ENCODE assay signal across 2 cellular contexts in genomic region chr6:100463685-100464161, GRCh38.
TF ChIP-seq lines count a peak whose summit lies in the region.

No MANE protein-coding gene starts in this region.

TF ChIP-seq in HEK293, 187 proteins besides CTCF, POLR2A, EP300 and RAD21 (continues in another document):
- TF ChIP-seq YY2 (tag by site-specific recombination; IDR thresholded peaks at IDR 0.05) (no peak), ZNF335 (tag by site-specific recombination; conservative IDR thresholded peaks at IDR 0.05) (peak; percentile 37), FEZF1 (tag by site-specific recombination; IDR thresholded peaks at IDR 0.05) (peak; percentile 36; the same call in 1 of the 2 replicates), GLIS1 (tag by site-specific recombination; IDR thresholded peaks at IDR 0.05) (no peak), ZBTB8A (tag by site-specific recombination; IDR thresholded peaks at IDR 0.05) (no peak), ZNF174 (tag by site-specific recombination; IDR thresholded peaks at IDR 0.05) (no peak), PATZ1 (tag by site-specific recombination; IDR thresholded peaks at IDR 0.05) (no peak), ZNF221 (tag by site-specific recombination; IDR thresholded peaks at IDR 0.05; ENCODE audit: borderline replicate concordance) (no peak), ZXDB (tag by site-specific recombination; IDR thresholded peaks at IDR 0.05) (no peak), ZNF391 (tag by site-specific recombination; IDR thresholded peaks at IDR 0.05; ENCODE audit: borderline replicate concordance, low read depth) (no peak), ZNF776 (tag by site-specific recombination; IDR thresholded peaks at IDR 0.05; ENCODE audit: borderline replicate concordance) (no peak), ZNF596 (tag by site-specific recombination; IDR thresholded peaks at IDR 0.05) (no peak), ZNF785 (tag by site-specific recombination; IDR thresholded peaks at IDR 0.05) (no peak), ZNF157 (tag by site-specific recombination; IDR thresholded peaks at IDR 0.05) (no peak), ZBTB20 (tag by site-specific recombination; IDR thresholded peaks at IDR 0.05) (peak; percentile 71; the same call in 1 of the 2 replicates), ZNF311 (tag by site-specific recombination; IDR thresholded peaks at IDR 0.05; ENCODE audit: borderline replicate concordance) (no peak), ZNF658 (tag by site-specific recombination; IDR thresholded peaks at IDR 0.05) (no peak)
- TF ChIP-seq, protein P1, sequence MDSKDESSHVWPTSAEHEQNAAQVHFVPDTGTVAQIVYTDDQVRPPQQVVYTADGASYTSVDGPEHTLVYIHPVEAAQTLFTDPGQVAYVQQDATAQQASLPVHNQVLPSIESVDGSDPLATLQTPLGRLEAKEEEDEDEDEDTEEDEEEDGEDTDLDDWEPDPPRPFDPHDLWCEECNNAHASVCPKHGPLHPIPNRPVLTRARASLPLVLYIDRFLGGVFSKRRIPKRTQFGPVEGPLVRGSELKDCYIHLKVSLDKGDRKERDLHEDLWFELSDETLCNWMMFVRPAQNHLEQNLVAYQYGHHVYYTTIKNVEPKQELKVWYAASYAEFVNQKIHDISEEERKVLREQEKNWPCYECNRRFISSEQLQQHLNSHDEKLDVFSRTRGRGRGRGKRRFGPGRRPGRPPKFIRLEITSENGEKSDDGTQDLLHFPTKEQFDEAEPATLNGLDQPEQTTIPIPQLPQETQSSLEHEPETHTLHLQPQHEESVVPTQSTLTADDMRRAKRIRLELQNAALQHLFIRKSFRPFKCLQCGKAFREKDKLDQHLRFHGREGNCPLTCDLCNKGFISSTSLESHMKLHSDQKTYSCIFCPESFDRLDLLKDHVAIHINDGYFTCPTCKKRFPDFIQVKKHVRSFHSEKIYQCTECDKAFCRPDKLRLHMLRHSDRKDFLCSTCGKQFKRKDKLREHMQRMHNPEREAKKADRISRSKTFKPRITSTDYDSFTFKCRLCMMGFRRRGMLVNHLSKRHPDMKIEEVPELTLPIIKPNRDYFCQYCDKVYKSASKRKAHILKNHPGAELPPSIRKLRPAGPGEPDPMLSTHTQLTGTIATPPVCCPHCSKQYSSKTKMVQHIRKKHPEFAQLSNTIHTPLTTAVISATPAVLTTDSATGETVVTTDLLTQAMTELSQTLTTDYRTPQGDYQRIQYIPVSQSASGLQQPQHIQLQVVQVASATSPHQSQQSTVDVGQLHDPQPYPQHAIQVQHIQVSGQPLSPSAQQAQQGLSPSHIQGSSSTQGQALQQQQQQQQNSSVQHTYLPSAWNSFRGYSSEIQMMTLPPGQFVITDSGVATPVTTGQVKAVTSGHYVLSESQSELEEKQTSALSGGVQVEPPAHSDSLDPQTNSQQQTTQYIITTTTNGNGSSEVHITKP (tag by site-specific recombination; IDR thresholded peaks at IDR 0.05): no peak
- TF ChIP-seq, protein P2, sequence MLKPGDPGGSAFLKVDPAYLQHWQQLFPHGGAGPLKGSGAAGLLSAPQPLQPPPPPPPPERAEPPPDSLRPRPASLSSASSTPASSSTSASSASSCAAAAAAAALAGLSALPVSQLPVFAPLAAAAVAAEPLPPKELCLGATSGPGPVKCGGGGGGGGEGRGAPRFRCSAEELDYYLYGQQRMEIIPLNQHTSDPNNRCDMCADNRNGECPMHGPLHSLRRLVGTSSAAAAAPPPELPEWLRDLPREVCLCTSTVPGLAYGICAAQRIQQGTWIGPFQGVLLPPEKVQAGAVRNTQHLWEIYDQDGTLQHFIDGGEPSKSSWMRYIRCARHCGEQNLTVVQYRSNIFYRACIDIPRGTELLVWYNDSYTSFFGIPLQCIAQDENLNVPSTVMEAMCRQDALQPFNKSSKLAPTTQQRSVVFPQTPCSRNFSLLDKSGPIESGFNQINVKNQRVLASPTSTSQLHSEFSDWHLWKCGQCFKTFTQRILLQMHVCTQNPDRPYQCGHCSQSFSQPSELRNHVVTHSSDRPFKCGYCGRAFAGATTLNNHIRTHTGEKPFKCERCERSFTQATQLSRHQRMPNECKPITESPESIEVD (tag by site-specific recombination; IDR thresholded peaks at IDR 0.05): no peak
- TF ChIP-seq, protein P3, sequence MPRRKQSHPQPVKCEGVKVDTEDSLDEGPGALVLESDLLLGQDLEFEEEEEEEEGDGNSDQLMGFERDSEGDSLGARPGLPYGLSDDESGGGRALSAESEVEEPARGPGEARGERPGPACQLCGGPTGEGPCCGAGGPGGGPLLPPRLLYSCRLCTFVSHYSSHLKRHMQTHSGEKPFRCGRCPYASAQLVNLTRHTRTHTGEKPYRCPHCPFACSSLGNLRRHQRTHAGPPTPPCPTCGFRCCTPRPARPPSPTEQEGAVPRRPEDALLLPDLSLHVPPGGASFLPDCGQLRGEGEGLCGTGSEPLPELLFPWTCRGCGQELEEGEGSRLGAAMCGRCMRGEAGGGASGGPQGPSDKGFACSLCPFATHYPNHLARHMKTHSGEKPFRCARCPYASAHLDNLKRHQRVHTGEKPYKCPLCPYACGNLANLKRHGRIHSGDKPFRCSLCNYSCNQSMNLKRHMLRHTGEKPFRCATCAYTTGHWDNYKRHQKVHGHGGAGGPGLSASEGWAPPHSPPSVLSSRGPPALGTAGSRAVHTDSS (tag by site-specific recombination; IDR thresholded peaks at IDR 0.05): peak; percentile 7; the same call in 1 of the 2 replicates

TF ChIP-seq in endothelial cell of umbilical vein, 7 proteins besides CTCF, POLR2A, EP300 and RAD21:
- TF ChIP-seq MAX (IDR thresholded peaks at IDR 0.05; ENCODE audit: insufficient read depth, insufficient read length): no peak
- TF ChIP-seq FOS (IDR thresholded peaks at IDR 0.05; ENCODE audit: borderline replicate concordance, insufficient read depth, low read length): no peak
- no peak for TF ChIP-seq JUN (IDR thresholded peaks at IDR 0.05; ENCODE audit: borderline replicate concordance, insufficient read depth, insufficient read length, low read depth)
- TF ChIP-seq EZH2 (IDR thresholded peaks at IDR 0.05; ENCODE audit: borderline replicate concordance, low read depth, low read length, severe bottlenecking): peak; percentile 92
- TF ChIP-seq MYC (IDR thresholded peaks at IDR 0.05; ENCODE audit: low read depth, low read length): no peak
